Comparison of ENCODE assay signal across 16 cellular contexts in genomic region chr17:18250259-18250658, GRCh38. TPM values are rescaled to one million over a fixed set of nuclear protein-coding genes. Genes with fewer than 3 reads are reported as not detected.
DNase-seq lines count a peak whose midpoint lies in the region; ATAC-seq, FAIRE-seq and TF ChIP-seq lines count a peak whose summit lies in the region.
"Had no signal": no experiment of that assay in that cellular context is flagged by ENCODE, and none has a peak within 500 bp of the region (broad histone marks: within the 10 kb centered on the region; RNA-seq: fewer than 3 reads in every experiment).

No MANE protein-coding gene starts in this region.

- no peak for FAIRE-seq in pancreas (lab: Jason Lieb, UNC)
- FAIRE-seq: endometrium, K562 had no signal

- TF ChIP-seq CTCF in body of pancreas (IDR thresholded peaks at IDR 0.05), result no peak
- no peak for TF ChIP-seq CTCF in pancreas (IDR thresholded peaks at IDR 0.05)
- no peak for TF ChIP-seq CTCF in GM10248 (IDR thresholded peaks at IDR 0.05; ENCODE audit: control extremely low read depth, extremely low read depth, low read depth, missing control alignments)

- H3K36me3 ChIP-seq in body of pancreas (replicated peaks in 1 of 2; ENCODE audit: insufficient read depth in 1 of 2, low read depth in 2 of 2), result peaks cover 14 to 43% of the 10 kb centered on the region in 2 donors
- peaks cover 13 to 70% (median 49%) of the 10 kb centered on the region in 3 donors for H3K36me3 ChIP-seq in pancreas

- POLR2A ChIA-PET in GM10248 (lab: Yijun Ruan, JAX), result no interaction called here

- WGBS in body of pancreas, 2 donors, result 51 to 52% methylated on average over 9 of the region's 9 CpGs
- 45 to 56% methylated on average over 9 of the region's 9 CpGs for WGBS in pancreas, 2 donors

- H3K27ac ChIP-seq in body of pancreas (no peak overlapping the region), pancreas (no peak overlapping the region)

- peak; percentile 59 for ATAC-seq in body of pancreas
- ATAC-seq in pancreas, result peak; percentile 58 to 86 (median 70)
- no peak for ATAC-seq in GM18502 (IDR thresholded peaks at IDR 0.05; ENCODE audit: poor library complexity, unreplicated experiment)
- ATAC-seq: K562; stimulated activated naive B cell treated with anti-CD40 and anti-IgM and Interleukin-4, amounts not matched to agents 10 μg/mL and 1 μg/mL and 100 μg/mL, for 72 hours had no signal

- CTCF ChIA-PET in GM10248 (lab: Yijun Ruan, JAX), result interaction anchor here (1.1 kb wide), 1 partner anchor 23 kb away, joined by 3 read pairs; no protein-coding TSS in a partner anchor

- H3K4me1 ChIP-seq in body of pancreas (peaks cover 12% of the 10 kb centered on the region), pancreas (no peaks in the 10 kb centered on the region)

- TF ChIP-seq POLR2A in body of pancreas (IDR thresholded peaks at IDR 0.05), result no peak

- no peak overlapping the region for H3K4me3 ChIP-seq in body of pancreas
- no peak overlapping the region for H3K4me3 ChIP-seq in pancreas
- H3K4me3 ChIP-seq: K562 had no signal

- H3K9me3 ChIP-seq in body of pancreas (no peaks in the 10 kb centered on the region), pancreas (no peaks in the 10 kb centered on the region)

- no peaks in the 10 kb centered on the region for H3K27me3 ChIP-seq in body of pancreas
- H3K27me3 ChIP-seq in pancreas, result no peaks in the 10 kb centered on the region

- DNase-seq in NCI-H1436 (lab: John Stamatoyannopoulos, UW) (peak; percentile 16), NCI-H1436 treated with DMSO at 0.1 percent for 48 hours (lab: John Stamatoyannopoulos, UW) (no peak), NCI-H146 (lab: John Stamatoyannopoulos, UW) (peak; percentile 57), body of pancreas (peak; percentile 73 to 91 (median 85)), pancreas (peak in 4 of 6 donors; percentile 73 to 82 (median 79)), GM10248 (ENCODE audit: extremely low spot score) (no peak), EL (no peak)
- DNase-seq: activated B cell treated with CpG ODN at 0.5 μM for 24 hours; activated naive CD4-positive, alpha-beta T cell treated with Interleukin-2 at 50 U/mL for 16 hours; CD4-positive, alpha-beta memory T cell; NCI-H1092 treated with DMSO at 0.1 percent for 48 hours; nucleus accumbens; stimulated activated naive B cell treated with anti-CD40 and anti-IgM and Interleukin-4, amounts not matched to agents 10 μg/mL and 1 μg/mL and 100 μg/mL, for 72 hours had no signal

- intact Hi-C loops in body of pancreas (cut with DNase I) (no loop called here), pancreas (cut with DNase I) (no loop called here)

RNA-seq across cellular contexts. Expression of gene FLII, which starts 8.3 kb away (rescaled TPM):
- total RNA-seq in body of pancreas, result 100 to 1,000 TPM; 154 to 173 TPM
- 100 to 1,000 TPM; 142 to 203 (median 162) TPM for total RNA-seq in pancreas
- 100 to 1,000 TPM; 254 to 282 TPM for polyA plus RNA-seq in pancreas

RNA-seq across cellular contexts. Expression of gene MIEF2, which starts 10.2 kb away (rescaled TPM):
- total RNA-seq in body of pancreas (10 to 100 TPM; 16.2 to 21.8 TPM), pancreas (10 to 100 TPM in 2 of 6 donors, 1 to 10 TPM in 4; 7.1 to 11.1 (median 9.2) TPM)
- polyA plus RNA-seq in pancreas, result 1 to 10 TPM; 5.8 to 9.3 TPM

RNA-seq across cellular contexts. Expression of gene LLGL1, which starts 24.8 kb away (rescaled TPM):
- total RNA-seq in body of pancreas (10 to 100 TPM in 1 of 2 donors, 1 to 10 TPM in 1; 6.6 to 11.4 TPM), pancreas (1 to 10 TPM; 3.4 to 8.4 (median 4.5) TPM)
- polyA plus RNA-seq in pancreas, result 1 to 10 TPM; 6.3 to 7.3 TPM

Comparison
In these comparisons a context has a peak if more than half of its experiments do, and no peak if none do; other contexts are left out.
1. DNase-seq: peak in NCI-H1436 (single experiment), NCI-H146 (single experiment), body of pancreas (4 of 4) and pancreas (4 of 6); none in NCI-H1436 treated with DMSO at 0.1 percent for 48 hours (single experiment), GM10248 (single experiment) and EL (single experiment).